In the genomic region with DNA sequence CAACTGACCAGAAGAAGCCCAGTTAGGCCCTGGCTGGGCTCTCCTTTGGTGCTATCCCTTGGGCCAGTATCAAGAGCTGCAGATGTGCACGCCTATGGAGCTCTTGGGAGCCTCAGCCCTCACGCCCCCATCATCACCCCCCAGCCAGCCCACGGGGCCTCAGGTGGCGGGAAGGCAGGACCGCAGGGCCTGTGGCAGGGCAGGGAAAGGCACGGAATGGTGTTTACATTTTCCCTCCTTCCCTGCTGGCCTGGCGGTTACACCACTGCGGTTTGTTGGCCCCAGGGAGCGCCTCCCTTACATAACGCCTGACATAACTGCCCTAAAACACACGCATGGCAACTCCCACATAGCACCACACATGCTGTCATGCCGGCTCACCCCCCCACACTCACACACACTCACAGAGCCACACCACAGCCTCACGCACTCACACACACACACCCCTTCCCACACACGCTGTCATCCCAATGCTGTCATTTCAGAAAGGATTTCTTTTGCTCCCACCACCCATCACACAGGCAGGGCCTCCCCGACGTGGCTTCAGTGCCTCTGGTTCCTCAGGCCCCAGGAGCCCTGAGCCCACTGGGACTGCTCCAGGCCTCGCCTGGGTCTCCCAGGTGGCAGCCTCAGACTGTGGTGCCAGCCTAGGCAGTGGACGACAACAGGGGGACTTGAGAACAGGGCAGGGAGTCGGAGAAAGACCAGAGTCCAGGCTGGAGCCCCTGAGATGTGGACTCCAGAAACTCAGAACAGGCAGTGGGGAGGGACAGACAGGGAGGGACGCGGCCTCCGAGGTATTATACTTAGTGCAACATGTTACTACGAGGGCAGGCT, we compare ENCODE assay signal across 1 cellular context.
TF ChIP-seq lines count a peak whose summit lies in the region.

No MANE protein-coding gene starts in this region.

TF ChIP-seq in K562, 482 proteins besides CTCF, POLR2A, EP300 and RAD21 (continued from another document and continues in another):
- TF ChIP-seq, protein P1, sequence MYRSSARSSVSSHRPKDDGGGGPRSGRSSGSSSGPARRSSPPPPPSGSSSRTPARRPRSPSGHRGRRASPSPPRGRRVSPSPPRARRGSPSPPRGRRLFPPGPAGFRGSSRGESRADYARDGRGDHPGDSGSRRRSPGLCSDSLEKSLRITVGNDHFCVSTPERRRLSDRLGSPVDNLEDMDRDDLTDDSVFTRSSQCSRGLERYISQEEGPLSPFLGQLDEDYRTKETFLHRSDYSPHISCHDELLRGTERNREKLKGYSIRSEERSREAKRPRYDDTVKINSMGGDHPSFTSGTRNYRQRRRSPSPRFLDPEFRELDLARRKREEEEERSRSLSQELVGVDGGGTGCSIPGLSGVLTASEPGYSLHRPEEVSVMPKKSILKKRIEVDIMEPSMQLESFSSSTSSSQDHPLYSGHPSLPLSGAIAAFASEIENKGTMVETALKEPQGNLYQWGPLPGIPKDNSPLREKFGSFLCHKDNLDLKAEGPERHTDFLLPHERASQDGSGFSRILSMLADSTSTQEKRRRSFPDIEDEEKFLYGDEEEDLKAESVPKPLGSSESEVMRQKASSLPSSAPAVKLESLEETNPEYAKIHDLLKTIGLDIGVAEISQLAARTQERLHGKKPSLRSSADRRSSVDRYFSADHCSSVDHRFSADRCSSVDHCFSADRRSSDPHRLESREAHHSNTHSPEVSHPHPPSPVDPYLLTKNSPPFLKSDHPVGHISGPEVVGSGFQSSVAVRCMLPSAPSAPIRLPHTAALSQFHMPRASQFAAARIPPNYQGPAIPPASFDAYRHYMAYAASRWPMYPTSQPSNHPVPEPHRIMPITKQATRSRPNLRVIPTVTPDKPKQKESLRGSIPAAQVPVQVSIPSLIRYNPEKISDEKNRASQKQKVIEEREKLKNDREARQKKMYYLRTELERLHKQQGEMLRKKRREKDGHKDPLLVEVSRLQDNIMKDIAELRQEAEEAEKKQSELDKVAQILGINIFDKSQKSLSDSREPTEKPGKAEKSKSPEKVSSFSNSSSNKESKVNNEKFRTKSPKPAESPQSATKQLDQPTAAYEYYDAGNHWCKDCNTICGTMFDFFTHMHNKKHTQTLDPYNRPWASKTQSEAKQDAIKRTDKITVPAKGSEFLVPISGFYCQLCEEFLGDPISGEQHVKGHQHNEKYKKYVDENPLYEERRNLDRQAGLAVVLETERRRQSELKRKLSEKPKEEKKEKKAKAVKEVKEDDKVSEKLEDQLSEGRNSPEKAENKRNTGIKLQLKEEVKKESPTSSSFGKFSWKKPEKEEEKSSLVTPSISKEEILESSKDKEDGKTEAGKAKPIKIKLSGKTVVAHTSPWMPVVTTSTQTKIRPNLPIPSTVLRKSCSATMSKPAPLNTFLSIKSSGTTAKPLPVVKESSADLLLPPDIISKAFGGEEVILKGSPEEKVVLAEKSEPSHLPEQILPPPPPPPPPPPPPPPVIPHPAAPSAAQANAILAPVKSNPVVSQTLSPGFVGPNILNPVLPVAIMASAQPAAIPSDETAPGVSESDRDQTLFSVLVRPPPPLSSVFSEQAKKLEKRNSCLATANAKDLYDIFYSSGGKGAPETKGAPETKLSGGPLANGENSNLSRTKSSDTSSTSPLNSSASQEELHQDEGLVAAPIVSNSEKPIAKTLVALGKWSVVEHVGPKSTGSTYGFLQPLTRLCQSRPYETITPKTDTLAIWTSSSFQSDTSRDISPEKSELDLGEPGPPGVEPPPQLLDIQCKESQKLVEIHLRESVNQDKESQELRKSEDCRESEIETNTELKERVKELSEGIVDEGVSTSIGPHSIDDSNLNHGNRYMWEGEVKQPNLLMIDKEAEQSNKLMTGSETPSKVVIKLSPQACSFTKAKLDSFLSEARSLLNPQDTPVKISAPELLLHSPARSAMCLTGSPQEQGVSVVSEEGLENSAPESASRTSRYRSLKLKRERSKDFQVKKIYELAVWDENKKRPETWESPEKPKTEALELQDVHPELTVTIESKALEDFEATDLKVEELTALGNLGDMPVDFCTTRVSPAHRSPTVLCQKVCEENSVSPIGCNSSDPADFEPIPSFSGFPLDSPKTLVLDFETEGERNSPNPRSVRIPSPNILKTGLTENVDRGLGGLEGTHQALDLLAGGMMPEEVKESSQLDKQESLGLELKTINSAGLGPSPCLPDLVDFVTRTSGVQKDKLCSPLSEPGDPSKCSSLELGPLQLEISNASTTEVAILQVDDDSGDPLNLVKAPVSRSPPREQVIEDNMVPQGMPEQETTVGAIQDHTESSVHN (IDR thresholded peaks at IDR 0.05; ENCODE audit: borderline replicate concordance in 1 of 2, low read depth in 1 of 2): peak in 1 of 2 experiments; percentile 82; a peak in 2 of 4 replicates
- TF ChIP-seq DNMT1 (IDR thresholded peaks at IDR 0.05): no peak
- TF ChIP-seq MCM3 (IDR thresholded peaks at IDR 0.05): peak; percentile 96
- TF ChIP-seq GABPB2 (CRISPR knock-in tag; conservative IDR thresholded peaks at IDR 0.05): no peak
- no peak for TF ChIP-seq ZNF778 (CRISPR knock-in tag; IDR thresholded peaks at IDR 0.05)
- no peak for TF ChIP-seq ASH1L (IDR thresholded peaks at IDR 0.05; ENCODE audit: borderline replicate concordance, low read depth, partially characterized antibody)
- TF ChIP-seq, protein P2, sequence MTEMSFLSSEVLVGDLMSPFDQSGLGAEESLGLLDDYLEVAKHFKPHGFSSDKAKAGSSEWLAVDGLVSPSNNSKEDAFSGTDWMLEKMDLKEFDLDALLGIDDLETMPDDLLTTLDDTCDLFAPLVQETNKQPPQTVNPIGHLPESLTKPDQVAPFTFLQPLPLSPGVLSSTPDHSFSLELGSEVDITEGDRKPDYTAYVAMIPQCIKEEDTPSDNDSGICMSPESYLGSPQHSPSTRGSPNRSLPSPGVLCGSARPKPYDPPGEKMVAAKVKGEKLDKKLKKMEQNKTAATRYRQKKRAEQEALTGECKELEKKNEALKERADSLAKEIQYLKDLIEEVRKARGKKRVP (CRISPR knock-in tag; IDR thresholded peaks at IDR 0.05): no peak
- TF ChIP-seq SMARCA4 (IDR thresholded peaks at IDR 0.05): peak; percentile 68; the same call in 1 of the 2 replicates
- no peak; the same call in 1 of the 2 replicates for TF ChIP-seq GABPB1 (CRISPR knock-in tag; IDR thresholded peaks at IDR 0.05)
- TF ChIP-seq CBX5 (IDR thresholded peaks at IDR 0.05; ENCODE audit: borderline replicate concordance, low read depth): no peak
- no peak for TF ChIP-seq KAT8 (IDR thresholded peaks at IDR 0.05; ENCODE audit: low read depth)
- no peak for TF ChIP-seq MTF1 (CRISPR knock-in tag; IDR thresholded peaks at IDR 0.05; ENCODE audit: borderline replicate concordance)
- no peak for TF ChIP-seq TCFL5 (CRISPR knock-in tag; conservative IDR thresholded peaks at IDR 0.05)
- no peak for TF ChIP-seq ZFP30 (CRISPR knock-in tag; IDR thresholded peaks at IDR 0.05; ENCODE audit: borderline replicate concordance)
- no peak for TF ChIP-seq ZNF431 (CRISPR knock-in tag; IDR thresholded peaks at IDR 0.05)
- peak; percentile 72; the same call in 1 of the 2 replicates for TF ChIP-seq MTA1 (IDR thresholded peaks at IDR 0.05; ENCODE audit: borderline replicate concordance)
- peak; percentile 72 for TF ChIP-seq SMAD4 (CRISPR knock-in tag; conservative IDR thresholded peaks at IDR 0.05)
- TF ChIP-seq ZC3H11A (IDR thresholded peaks at IDR 0.05; ENCODE audit: low read depth, low read length): no peak
- TF ChIP-seq FUS (optimal IDR thresholded peaks at IDR 0.05; ENCODE audit: low read depth, low read length): no peak
- TF ChIP-seq FOS (IDR thresholded peaks at IDR 0.05; ENCODE audit: extremely low read depth, insufficient read length): no peak
- peak; percentile 23; the same call in 1 of the 2 replicates for TF ChIP-seq NR2C1 (IDR thresholded peaks at IDR 0.05)
- TF ChIP-seq NR2C1 (tag; IDR thresholded peaks at IDR 0.05): 0 out of 2 replicates have a peak, but pooled peaks have one; percentile 42
- peak; percentile 35; the same call in 1 of the 2 replicates for TF ChIP-seq FOSL1 (tag; conservative IDR thresholded peaks at IDR 0.05)
- TF ChIP-seq KAT7 (CRISPR knock-in tag; IDR thresholded peaks at IDR 0.05; ENCODE audit: borderline replicate concordance): peak; percentile 74; the same call in 1 of the 2 replicates
- TF ChIP-seq GTF2A2 (tag; IDR thresholded peaks at IDR 0.05): no peak
- TF ChIP-seq CHD1 (IDR thresholded peaks at IDR 0.05; ENCODE audit: low read length): no peak
- TF ChIP-seq MEIS2 (IDR thresholded peaks at IDR 0.05; ENCODE audit: partially characterized antibody): peak; percentile 64
- TF ChIP-seq ZBTB2 (IDR thresholded peaks at IDR 0.05): 0 out of 2 replicates have a peak, but pooled peaks have one; percentile 22
- TF ChIP-seq MBD2 (IDR thresholded peaks at IDR 0.05; ENCODE audit: borderline replicate concordance, low read depth): peak; percentile 63; the same call in 1 of the 2 replicates
- TF ChIP-seq SOX6 (IDR thresholded peaks at IDR 0.05): peak; percentile 43; the same call in 1 of the 2 replicates
- no peak for TF ChIP-seq HIVEP1 (CRISPR knock-in tag; IDR thresholded peaks at IDR 0.05)
- 0 out of 2 replicates have a peak, but pooled peaks have one; percentile 44 for TF ChIP-seq ZNF584 (CRISPR knock-in tag; IDR thresholded peaks at IDR 0.05; ENCODE audit: low read depth)
- TF ChIP-seq, protein P3, sequence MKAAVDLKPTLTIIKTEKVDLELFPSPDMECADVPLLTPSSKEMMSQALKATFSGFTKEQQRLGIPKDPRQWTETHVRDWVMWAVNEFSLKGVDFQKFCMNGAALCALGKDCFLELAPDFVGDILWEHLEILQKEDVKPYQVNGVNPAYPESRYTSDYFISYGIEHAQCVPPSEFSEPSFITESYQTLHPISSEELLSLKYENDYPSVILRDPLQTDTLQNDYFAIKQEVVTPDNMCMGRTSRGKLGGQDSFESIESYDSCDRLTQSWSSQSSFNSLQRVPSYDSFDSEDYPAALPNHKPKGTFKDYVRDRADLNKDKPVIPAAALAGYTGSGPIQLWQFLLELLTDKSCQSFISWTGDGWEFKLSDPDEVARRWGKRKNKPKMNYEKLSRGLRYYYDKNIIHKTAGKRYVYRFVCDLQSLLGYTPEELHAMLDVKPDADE (conservative IDR thresholded peaks at IDR 0.05; ENCODE audit: control insufficient read depth, low read depth, low read length): 0 out of 2 replicates have a peak, but pooled peaks have one; percentile 28
- TF ChIP-seq ZNF77 (CRISPR knock-in tag; IDR thresholded peaks at IDR 0.05): no peak
- TF ChIP-seq, protein P4, sequence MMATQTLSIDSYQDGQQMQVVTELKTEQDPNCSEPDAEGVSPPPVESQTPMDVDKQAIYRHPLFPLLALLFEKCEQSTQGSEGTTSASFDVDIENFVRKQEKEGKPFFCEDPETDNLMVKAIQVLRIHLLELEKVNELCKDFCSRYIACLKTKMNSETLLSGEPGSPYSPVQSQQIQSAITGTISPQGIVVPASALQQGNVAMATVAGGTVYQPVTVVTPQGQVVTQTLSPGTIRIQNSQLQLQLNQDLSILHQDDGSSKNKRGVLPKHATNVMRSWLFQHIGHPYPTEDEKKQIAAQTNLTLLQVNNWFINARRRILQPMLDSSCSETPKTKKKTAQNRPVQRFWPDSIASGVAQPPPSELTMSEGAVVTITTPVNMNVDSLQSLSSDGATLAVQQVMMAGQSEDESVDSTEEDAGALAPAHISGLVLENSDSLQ (IDR thresholded peaks at IDR 0.05): peak; percentile 68
- no peak; the same call in 1 of the 2 replicates for TF ChIP-seq E2F3 (CRISPR knock-in tag; IDR thresholded peaks at IDR 0.05)
- no peak for TF ChIP-seq ZBTB5 (IDR thresholded peaks at IDR 0.05)
- no peak for TF ChIP-seq NFXL1 (CRISPR knock-in tag; IDR thresholded peaks at IDR 0.05)
- 0 out of 4 replicates have a peak, but pooled peaks of 1 of the 2 experiments have one; percentile 25 for TF ChIP-seq ETV6 (IDR thresholded peaks at IDR 0.05; ENCODE audit: borderline replicate concordance in 1 of 2, low read depth in 2 of 2, low read length in 1 of 2)
- TF ChIP-seq ETV6 (CRISPR knock-in tag; IDR thresholded peaks at IDR 0.05; ENCODE audit: borderline replicate concordance): no peak
- TF ChIP-seq ZBTB17 (CRISPR knock-in tag; IDR thresholded peaks at IDR 0.05): peak; percentile 60
- peak; percentile 79 for TF ChIP-seq ZNF766 (CRISPR knock-in tag; conservative IDR thresholded peaks at IDR 0.05)
- TF ChIP-seq FOXK2 (conservative IDR thresholded peaks at IDR 0.05 in 1 of 2, IDR thresholded peaks at IDR 0.05 in 1 of 2; ENCODE audit: low read depth in 2 of 2): peak; percentile 90 to 96
- TF ChIP-seq, protein P5, sequence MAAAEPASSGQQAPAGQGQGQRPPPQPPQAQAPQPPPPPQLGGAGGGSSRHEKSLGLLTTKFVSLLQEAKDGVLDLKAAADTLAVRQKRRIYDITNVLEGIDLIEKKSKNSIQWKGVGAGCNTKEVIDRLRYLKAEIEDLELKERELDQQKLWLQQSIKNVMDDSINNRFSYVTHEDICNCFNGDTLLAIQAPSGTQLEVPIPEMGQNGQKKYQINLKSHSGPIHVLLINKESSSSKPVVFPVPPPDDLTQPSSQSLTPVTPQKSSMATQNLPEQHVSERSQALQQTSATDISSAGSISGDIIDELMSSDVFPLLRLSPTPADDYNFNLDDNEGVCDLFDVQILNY (CRISPR knock-in tag; IDR thresholded peaks at IDR 0.05): peak; percentile 94; the same call in 1 of the 2 replicates
- peak; percentile 48; the same call in 1 of the 2 replicates for TF ChIP-seq CTBP1 (IDR thresholded peaks at IDR 0.05; ENCODE audit: borderline replicate concordance)
- TF ChIP-seq BCOR (IDR thresholded peaks at IDR 0.05): no peak
- TF ChIP-seq TFAP4 (CRISPR knock-in tag; IDR thresholded peaks at IDR 0.05; ENCODE audit: borderline replicate concordance): peak; percentile 84
